In the genomic region with DNA sequence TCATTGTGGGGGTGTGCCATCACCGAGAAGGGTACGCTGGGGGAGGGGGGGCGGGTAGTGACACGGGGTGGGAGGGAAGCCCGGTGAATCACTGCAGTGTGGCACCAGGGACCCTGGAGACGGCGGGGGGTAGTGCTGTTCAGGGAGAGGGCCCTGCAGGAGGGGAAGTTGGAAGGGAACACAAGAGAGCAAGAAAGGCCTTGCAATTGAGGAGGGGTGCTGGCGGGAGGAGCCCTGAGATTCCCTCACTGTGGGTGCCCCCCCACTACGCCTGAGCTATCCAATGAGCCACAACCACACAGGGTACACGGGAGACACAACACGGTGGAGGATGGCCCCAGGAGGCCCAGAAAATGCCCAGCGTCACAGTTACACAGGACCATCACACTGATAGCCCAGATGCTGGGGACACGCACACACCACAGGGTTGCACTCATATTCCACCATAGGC, we compare ENCODE assay signal across 8 cellular contexts. TPM values are rescaled to one million over a fixed set of nuclear protein-coding genes. Genes with fewer than 3 reads are reported as not detected.
A peak's percentile ranks its signal among the peaks of the same experiment; 100 is the strongest.
DNase-seq lines count a peak whose midpoint lies in the region; ATAC-seq lines count a peak whose summit lies in the region.

No MANE protein-coding gene starts in this region.

- peaks cover 19% of the 10 kb centered on the region for H3K4me1 ChIP-seq in effector memory CD4-positive, alpha-beta T cell (ENCODE audit: control insufficient read depth, insufficient read depth, low read length, poor library complexity, severe bottlenecking)

- H3K9me3 ChIP-seq in effector memory CD4-positive, alpha-beta T cell (ENCODE audit: control insufficient read depth, low read length): no peaks in the 10 kb centered on the region

- no peaks in the 10 kb centered on the region for H3K36me3 ChIP-seq in effector memory CD4-positive, alpha-beta T cell (ENCODE audit: control insufficient read depth, insufficient read depth, low read length)

- no peaks in the 10 kb centered on the region for H3K36me3 Mint-ChIP-seq in activated T-helper 2 cell treated with anti-CD3 and anti-CD28 coated beads, Interferon-gamma antibody, Interleukin-2, Interleukin-4, amounts not matched to agents 10 μg/mL and 5 μg/mL and 100 μg/mL, durations not matched to agents 14 hours and 24 hours and 36 hours (ENCODE audit: low read depth)

- peaks cover 32% of the 10 kb centered on the region for H3K27me3 ChIP-seq in effector memory CD4-positive, alpha-beta T cell (replicated peaks; ENCODE audit: control insufficient read depth, insufficient read depth, low read length, poor library complexity, severe bottlenecking)

- no peak overlapping the region for H3K27ac ChIP-seq in effector memory CD4-positive, alpha-beta T cell (ENCODE audit: insufficient read depth, low read length, poor library complexity, severe bottlenecking)

- ATAC-seq in GM18867 (IDR thresholded peaks at IDR 0.05; ENCODE audit: unreplicated experiment): no peak

- H3K4me3 Mint-ChIP-seq in activated T-helper 2 cell treated with anti-CD3 and anti-CD28 coated beads, Interferon-gamma antibody, Interleukin-2, Interleukin-4, amounts not matched to agents 10 μg/mL and 5 μg/mL and 100 μg/mL, durations not matched to agents 14 hours and 24 hours and 36 hours (ENCODE audit: low read depth): no peak overlapping the region

- H3K4me1 Mint-ChIP-seq in activated T-helper 2 cell treated with anti-CD3 and anti-CD28 coated beads, Interferon-gamma antibody, Interleukin-2, Interleukin-4, amounts not matched to agents 10 μg/mL and 5 μg/mL and 100 μg/mL, durations not matched to agents 14 hours and 24 hours and 36 hours (ENCODE audit: low read depth): peaks cover 23% of the 10 kb centered on the region

- H3K27me3 Mint-ChIP-seq in activated T-helper 2 cell treated with anti-CD3 and anti-CD28 coated beads, Interferon-gamma antibody, Interleukin-2, Interleukin-4, amounts not matched to agents 10 μg/mL and 5 μg/mL and 100 μg/mL, durations not matched to agents 14 hours and 24 hours and 36 hours (ENCODE audit: low read depth): peaks cover 42% of the 10 kb centered on the region

- DNase-seq in activated CD8-positive, alpha-beta memory T cell treated with anti-CD3 and anti-CD28 coated beads, Interleukin-2, amount 50 U/mL, for 4 hours: peak; percentile 54
- no peak for DNase-seq in activated CD8-positive, alpha-beta memory T cell treated with anti-CD3 and anti-CD28 coated beads for 24 hours
- DNase-seq in NCI-H2227 treated with DMSO at 0.1 percent for 48 hours (lab: John Stamatoyannopoulos, UW): peak; percentile 76
- DNase-seq in effector memory CD4-positive, alpha-beta T cell: peak in 1 of 3 donors; percentile 3
- DNase-seq in stimulated activated naive CD4-positive, alpha-beta T cell treated with Interleukin-2 at 50 U/mL for 16 hours (lab: John Stamatoyannopoulos, UW): peak; percentile 29
- DNase-seq in NK-92 treated with Interleukin-12 subunit alpha and Interleukin-12 subunit beta, amount 100 ng/mL, for 24 hours (lab: John Stamatoyannopoulos, UW): no peak
- no peak for DNase-seq in activated T-helper 2 cell treated with anti-CD3 and anti-CD28 coated beads, Interferon-gamma antibody, Interleukin-2, Interleukin-4, amounts not matched to agents 10 μg/mL and 5 μg/mL and 100 μg/mL, durations not matched to agents 14 hours and 24 hours and 36 hours (ENCODE audit: low spot score)

- peak overlapping the region; percentile 48 for H3K4me3 ChIP-seq in effector memory CD4-positive, alpha-beta T cell (ENCODE audit: insufficient read depth, low read depth, low read length, poor library complexity, severe bottlenecking)

- no peak overlapping the region for H3K27ac Mint-ChIP-seq in activated T-helper 2 cell treated with anti-CD3 and anti-CD28 coated beads, Interferon-gamma antibody, Interleukin-2, Interleukin-4, amounts not matched to agents 10 μg/mL and 5 μg/mL and 100 μg/mL, durations not matched to agents 14 hours and 24 hours and 36 hours

- no peaks in the 10 kb centered on the region for H3K9me3 Mint-ChIP-seq in activated T-helper 2 cell treated with anti-CD3 and anti-CD28 coated beads, Interferon-gamma antibody, Interleukin-2, Interleukin-4, amounts not matched to agents 10 μg/mL and 5 μg/mL and 100 μg/mL, durations not matched to agents 14 hours and 24 hours and 36 hours

- intact Hi-C loops in activated T-helper 2 cell treated with anti-CD3 and anti-CD28 coated beads, Interferon-gamma antibody, Interleukin-2, Interleukin-4, amounts not matched to agents 10 μg/mL and 5 μg/mL and 100 μg/mL, durations not matched to agents 14 hours and 24 hours and 36 hours (cut with micrococcal nuclease): no loop called here

RNA-seq across cellular contexts. Expression of gene ATP1A3, which starts 0.5 kb away (rescaled TPM):
- 0.97 and 1.7 TPM in 2 replicates for total RNA-seq in activated T-helper 2 cell treated with anti-CD3 and anti-CD28 coated beads, Interferon-gamma antibody, Interleukin-2, Interleukin-4, amounts not matched to agents 10 μg/mL and 5 μg/mL and 100 μg/mL, durations not matched to agents 14 hours and 24 hours and 36 hours

RNA-seq across cellular contexts. Expression of gene RABAC1, which starts 35.4 kb away (rescaled TPM):
- total RNA-seq in activated T-helper 2 cell treated with anti-CD3 and anti-CD28 coated beads, Interferon-gamma antibody, Interleukin-2, Interleukin-4, amounts not matched to agents 10 μg/mL and 5 μg/mL and 100 μg/mL, durations not matched to agents 14 hours and 24 hours and 36 hours: 54.0 and 57.6 TPM in 2 replicates

Comparison
In these comparisons a context has a peak if more than half of its experiments do, and no peak if none do; other contexts are left out.
1. DNase-seq: peak in activated CD8-positive, alpha-beta memory T cell treated with anti-CD3 and anti-CD28 coated beads, Interleukin-2, amount 50 U/mL, for 4 hours (single experiment), NCI-H2227 treated with DMSO at 0.1 percent for 48 hours (single experiment) and stimulated activated naive CD4-positive, alpha-beta T cell treated with Interleukin-2 at 50 U/mL for 16 hours (single experiment); none in activated CD8-positive, alpha-beta memory T cell treated with anti-CD3 and anti-CD28 coated beads for 24 hours (single experiment), NK-92 treated with Interleukin-12 subunit alpha and Interleukin-12 subunit beta, amount 100 ng/mL, for 24 hours (single experiment) and activated T-helper 2 cell treated with anti-CD3 and anti-CD28 coated beads, Interferon-gamma antibody, Interleukin-2, Interleukin-4, amounts not matched to agents 10 μg/mL and 5 μg/mL and 100 μg/mL, durations not matched to agents 14 hours and 24 hours and 36 hours (single experiment).